In the genomic region with DNA sequence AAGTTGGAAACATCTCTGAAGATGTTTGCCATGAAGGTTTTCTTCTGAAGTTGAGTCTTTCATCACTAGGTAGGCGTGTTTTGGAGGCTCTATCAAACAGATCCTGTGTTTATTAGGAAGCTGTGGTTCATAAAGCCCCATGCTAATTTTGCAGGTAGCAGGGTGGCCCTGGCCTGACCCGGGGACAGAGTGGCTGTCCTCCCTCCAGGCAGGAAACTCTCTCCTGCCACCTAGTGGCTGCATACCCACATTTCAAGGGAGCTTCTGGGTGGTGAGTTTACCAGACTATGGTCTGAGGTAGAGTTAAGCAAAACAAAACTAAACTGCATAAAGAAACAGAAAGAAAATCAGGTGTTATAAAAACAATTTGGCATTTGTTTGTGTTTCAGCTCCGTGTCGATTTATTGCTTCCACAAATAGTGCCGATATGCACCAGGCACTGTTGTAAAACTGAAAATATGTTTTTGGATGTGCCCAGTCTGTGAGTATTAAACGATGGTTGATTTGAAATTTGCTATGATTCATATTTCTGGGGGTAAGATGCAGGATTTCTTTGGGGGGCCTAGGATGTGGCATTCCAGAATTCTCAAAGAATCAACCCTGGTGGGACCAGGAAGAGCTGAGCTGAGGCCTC, we compare ENCODE assay signal across 8 cellular contexts. TPM values are rescaled to one million over a fixed set of nuclear protein-coding genes. Genes with fewer than 3 reads are reported as not detected.
DNase-seq lines count a peak whose midpoint lies in the region; ATAC-seq, FAIRE-seq and TF ChIP-seq lines count a peak whose summit lies in the region.

No MANE protein-coding gene starts in this region.

- H3K4me3 ChIP-seq in Panc1 (ENCODE audit: low read depth in 2 of 2, low read length in 2 of 2) (no peak overlapping the region), small intestine (ENCODE audit: low read depth in 1 of 2, low read length in 2 of 2) (no peak overlapping the region)

- peak; percentile 89 for TF ChIP-seq CTCF in GM13976 (IDR thresholded peaks at IDR 0.05; ENCODE audit: borderline replicate concordance, control extremely low read depth, extremely low read depth, insufficient read depth, missing control alignments)
- TF ChIP-seq CTCF in Panc1 (IDR thresholded peaks at IDR 0.05) = peak; percentile 89

- in situ Hi-C loops in GM13976 (cut with MboI; ENCODE audit: low sequenced_read_pairs, unreplicated experiment) (loop anchor here (5.0 to 25.0 kb wide), 2 partner anchors 133 to 273 kb away; no protein-coding TSS in a partner anchor), Panc1 (cut with HindIII; ENCODE audit: low pct_unique_long_range_greater_than_20kb, low sequenced_read_pairs) (no loop called here)

- no peaks in the 10 kb centered on the region for H3K36me3 ChIP-seq in Panc1 (ENCODE audit: control insufficient read depth, insufficient read depth, low read length)
- no peaks in the 10 kb centered on the region for H3K36me3 ChIP-seq in small intestine (ENCODE audit: control insufficient read depth in 2 of 2, insufficient read depth in 2 of 2, low read length in 2 of 2)

- CTCF ChIA-PET in Panc1 (lab: Charles Lee) = interaction anchor here (0.9 to 1.4 kb wide), 3 partner anchors 57 to 146 kb away, joined by 3 to 5 read pairs (median 4); no protein-coding TSS in a partner anchor

- H3K27me3 ChIP-seq in Panc1 (ENCODE audit: control insufficient read depth, insufficient read depth, low read length) (no peaks in the 10 kb centered on the region), small intestine (ENCODE audit: control insufficient read depth in 2 of 2, insufficient read depth in 2 of 2, low read length in 2 of 2) (no peaks in the 10 kb centered on the region)

- no TSS peak for BruUV-seq in Panc1 (replicated peaks; lab: Mats Ljungman, UMichigan)

- peak; percentile 85 for DNase-seq in GM13976 (ENCODE audit: low spot score)
- peak; percentile 27 for DNase-seq in Panc1 (ENCODE audit: low read depth, low spot score)
- DNase-seq in activated T-cell treated with anti-CD3 and anti-CD28 coated beads, Interleukin-2, amount 50 U/mL, for 48 hours = peak; percentile 84
- peak in 35 of 42 donors; percentile 16 to 84 (median 61) for DNase-seq in head of caudate nucleus
- DNase-seq in small intestine = peak; percentile 74

- WGBS in small intestine, 3 donors = 22 to 44% (median 27%) methylated on average over 6 of the region's 6 CpGs

- POLR2A ChIA-PET in Panc1 (lab: Charles Lee) = no interaction called here

- intact Hi-C loops in Panc1 (cut with micrococcal nuclease; ENCODE audit: unreplicated experiment) = no loop called here
- intact Hi-C loops in head of caudate nucleus (cut with DNase I) = loop anchor here (5.0 kb wide), 1 partner anchor 138 kb away; no protein-coding TSS in a partner anchor

- peak; percentile 44 for ATAC-seq in HG02973 (IDR thresholded peaks at IDR 0.05; ENCODE audit: unreplicated experiment)
- ATAC-seq in Panc1 = peak; percentile 89
- no peak for ATAC-seq in HG03097 (IDR thresholded peaks at IDR 0.05; ENCODE audit: low FRiP score, unreplicated experiment)
- no peak for ATAC-seq in HG02970 (IDR thresholded peaks at IDR 0.05; ENCODE audit: low FRiP score, unreplicated experiment)

- H3K27ac ChIP-seq in Panc1 (ENCODE audit: low read length) = no peak overlapping the region
- H3K27ac ChIP-seq in small intestine (ENCODE audit: low read depth in 1 of 2, low read length in 1 of 2) = no peak overlapping the region

- no peak for FAIRE-seq in small intestine (lab: Jason Lieb, UNC)

- no peaks in the 10 kb centered on the region; the same call in 1 of the 2 replicates for H3K4me1 ChIP-seq in Panc1 (ENCODE audit: control insufficient read depth, insufficient read depth, low read length)
- no peaks in the 10 kb centered on the region for H3K4me1 ChIP-seq in small intestine (ENCODE audit: control insufficient read depth in 2 of 2, insufficient read depth in 1 of 2, low read depth in 1 of 2, low read length in 1 of 2)

- no peaks in the 10 kb centered on the region for H3K9me3 ChIP-seq in Panc1 (ENCODE audit: control insufficient read depth, insufficient read depth, low read depth, low read length)
- H3K9me3 ChIP-seq in small intestine (ENCODE audit: control insufficient read depth, low read depth) = no peaks in the 10 kb centered on the region

RNA-seq across cellular contexts. Expression of gene IL37, which starts 26.0 kb away (rescaled TPM):
- total RNA-seq in Panc1 (2021; ENCODE audit: unreplicated experiment) = not detected
- polyA plus RNA-seq in Panc1 (2012; ENCODE audit: insufficient read length) = not detected
- not detected for polyA plus RNA-seq in small intestine

RNA-seq across cellular contexts. Expression of gene IL1B, which starts 48.4 kb away (rescaled TPM):
- total RNA-seq in Panc1 (2021; ENCODE audit: unreplicated experiment) = not detected
- not detected for polyA plus RNA-seq in Panc1 (2012; ENCODE audit: insufficient read length)
- polyA plus RNA-seq in small intestine = 1 to 10 TPM; 2.7 to 5.3 (median 2.7) TPM

Comparison
In these comparisons a context has a peak if more than half of its experiments do, and no peak if none do; other contexts are left out.
1. DNase-seq: peak in every context shown above with its lines; median percentile 85 in GM13976; 84 in activated T-cell treated with anti-CD3 and anti-CD28 coated beads, Interleukin-2, amount 50 U/mL, for 48 hours; 74 in small intestine; 61 in head of caudate nucleus; 27 in Panc1.
2. ATAC-seq: peak in HG02973 (single experiment) and Panc1 (single experiment); none in HG03097 (single experiment) and HG02970 (single experiment).